Comparison of ENCODE assay signal across 26 cellular contexts in genomic region chr7:151655555-151655954, GRCh38.
"Had no signal": no experiment of that assay in that cellular context is flagged by ENCODE, and none has a peak within 500 bp of the region (broad histone marks: within the 10 kb centered on the region; RNA-seq: fewer than 3 reads in every experiment).

No MANE protein-coding gene starts in this region.

- H3K9me3 ChIP-seq: colonic mucosa, esophagus muscularis mucosa, esophagus squamous epithelium, gastrocnemius medialis, gastroesophageal sphincter, heart left ventricle, heart right ventricle had no signal

- ATAC-seq: effector memory CD8-positive, alpha-beta T cell; esophagus mucosa; foreskin keratinocyte; gastrocnemius medialis; gastroesophageal sphincter; heart left ventricle; heart right ventricle had no signal

- H3K4me1 ChIP-seq: colonic mucosa had no signal

- H3K36me3 ChIP-seq: colonic mucosa, esophagus muscularis mucosa, esophagus squamous epithelium, gastrocnemius medialis, gastroesophageal sphincter, heart left ventricle, heart right ventricle had no signal

- H3K27ac ChIP-seq: colonic mucosa, dorsolateral prefrontal cortex, epithelial cell of prostate, esophagus muscularis mucosa, esophagus squamous epithelium, foreskin keratinocyte, gastrocnemius medialis, gastroesophageal sphincter, heart left ventricle, heart right ventricle had no signal

- FAIRE-seq: colon, endometrium, endothelial cell of umbilical vein, frontal cortex had no signal

- DNase-seq: colonic mucosa; cortex of kidney; dermis blood vessel endothelial cell; dorsolateral prefrontal cortex; effector CD4-positive, alpha-beta T cell; effector CD8-positive, alpha-beta T cell; effector memory CD8-positive, alpha-beta T cell; endodermal cell; erythroblast; esophagus squamous epithelium; foreskin fibroblast; foreskin keratinocyte; foreskin melanocyte; gastrocnemius medialis; glutamatergic neuron; head of caudate nucleus; heart left ventricle; heart right ventricle had no signal

- H3K4me3 ChIP-seq: colonic mucosa, dorsolateral prefrontal cortex, esophagus muscularis mucosa, esophagus squamous epithelium, gastrocnemius medialis, gastroesophageal sphincter, heart left ventricle, heart right ventricle had no signal

- H3K27me3 ChIP-seq: colonic mucosa, dorsolateral prefrontal cortex, esophagus muscularis mucosa, esophagus squamous epithelium, foreskin keratinocyte, gastrocnemius medialis, gastroesophageal sphincter, heart left ventricle, heart right ventricle had no signal
